9 cellular contexts compared by ENCODE assay signal in the genomic region with DNA sequence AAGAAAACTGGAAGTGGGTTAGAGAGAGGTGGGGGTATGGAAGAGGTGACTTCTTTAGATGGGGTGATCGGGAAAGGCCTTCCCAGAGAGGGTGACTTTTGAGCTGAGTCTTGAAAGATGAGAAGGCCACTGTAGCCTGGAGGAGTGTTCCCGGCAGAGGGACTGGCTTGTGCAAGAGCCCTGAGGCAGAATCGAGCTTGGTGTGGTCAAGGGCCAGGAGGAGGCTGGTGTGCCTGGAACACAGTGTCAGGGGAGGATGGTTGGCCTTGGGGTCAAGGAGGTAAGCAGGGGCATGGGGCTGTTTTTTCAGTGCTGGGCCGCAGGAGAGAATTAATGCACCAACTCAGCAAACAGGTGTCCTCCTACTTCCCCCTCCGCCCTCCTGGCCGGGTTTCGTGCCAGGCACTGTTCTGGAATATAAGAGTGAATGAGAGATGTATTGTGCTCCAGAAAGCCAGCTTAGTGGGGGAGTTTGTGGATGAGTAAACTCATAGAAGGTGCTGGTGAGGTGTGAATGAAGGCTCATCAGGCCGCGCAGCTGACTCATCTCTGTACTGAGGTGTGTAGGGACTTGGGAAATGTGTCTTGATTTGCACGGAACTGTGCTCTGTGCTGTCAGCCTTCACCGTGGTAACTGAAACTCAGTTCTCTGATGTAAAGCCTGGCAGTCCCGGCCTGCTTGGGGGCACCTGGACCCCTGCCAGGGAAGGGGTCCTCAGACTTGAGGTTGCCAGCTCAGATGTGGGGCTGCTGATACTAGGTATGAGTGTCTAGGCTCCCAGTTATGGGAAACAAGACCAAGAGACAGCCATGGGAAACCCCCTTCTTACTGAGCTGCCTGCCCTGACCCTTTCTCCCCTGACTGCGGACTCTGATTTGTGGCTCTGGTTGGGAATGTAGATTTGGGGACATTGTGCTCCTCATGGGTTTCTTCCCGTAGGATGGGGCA. TPM values are rescaled to one million over a fixed set of nuclear protein-coding genes. Genes with fewer than 3 reads are reported as not detected.
A peak's percentile ranks its signal among the peaks of the same experiment; 100 is the strongest.
DNase-seq lines count a peak whose midpoint lies in the region; ATAC-seq and TF ChIP-seq lines count a peak whose summit lies in the region.
"Had no signal": no experiment of that assay in that cellular context is flagged by ENCODE, and none has a peak within 500 bp of the region (broad histone marks: within the 10 kb centered on the region; RNA-seq: fewer than 3 reads in every experiment).

No MANE protein-coding gene starts in this region.

- H3K79me2 ChIP-seq in neural progenitor cell (ENCODE audit: low read depth), result peaks cover 81% of the 10 kb centered on the region

- peak overlapping the region; percentile 14 to 65 (median 42) for H3K4me3 Mint-ChIP-seq in IgD-negative memory B cell
- H3K4me3 Mint-ChIP-seq in nephron progenitor cell, result no peak overlapping the region
- no peak overlapping the region for H3K4me3 Mint-ChIP-seq in neural progenitor cell

- H3K27me3 Mint-ChIP-seq in IgD-negative memory B cell, result no peaks in the 10 kb centered on the region
- H3K27me3 Mint-ChIP-seq in nephron progenitor cell (ENCODE audit: low read depth, poor library complexity), result peaks cover 2% of the 10 kb centered on the region
- H3K27me3 Mint-ChIP-seq in neural progenitor cell (ENCODE audit: insufficient read depth, low read depth), result peaks cover 2% of the 10 kb centered on the region

- H3K36me3 Mint-ChIP-seq in IgD-negative memory B cell, result no peaks in the 10 kb centered on the region
- peaks cover 5% of the 10 kb centered on the region for H3K36me3 Mint-ChIP-seq in nephron progenitor cell (ENCODE audit: low read depth)
- H3K36me3 Mint-ChIP-seq in neural progenitor cell, result no peaks in the 10 kb centered on the region

- peak; percentile 62 for ATAC-seq in GM21447 (IDR thresholded peaks at IDR 0.05; ENCODE audit: unreplicated experiment)

- no peaks in the 10 kb centered on the region; the same call in 1 of the 2 replicates for H4K20me1 ChIP-seq in BLaER1
- H4K20me1 ChIP-seq in neural progenitor cell (ENCODE audit: low read depth), result peaks cover 39% of the 10 kb centered on the region

- TF ChIP-seq CTCF in nephron progenitor cell (IDR thresholded peaks at IDR 0.05), result no peak
- TF ChIP-seq CTCF in neural progenitor cell (IDR thresholded peaks at IDR 0.05), result no peak

- H3K27ac ChIP-seq in BLaER1 (no peak overlapping the region), neural progenitor cell (no peak overlapping the region)

- H3K4me2 ChIP-seq in BLaER1, result peak overlapping the region; percentile 74
- no peak overlapping the region for H3K4me2 ChIP-seq in neural progenitor cell

- no peak overlapping the region for H2AFZ ChIP-seq in neural progenitor cell (replicated peaks)

- H3K27me3 ChIP-seq in BLaER1 (no peaks in the 10 kb centered on the region), neural progenitor cell (no peaks in the 10 kb centered on the region)

- no peaks in the 10 kb centered on the region for H3K36me3 ChIP-seq in BLaER1
- H3K36me3 ChIP-seq in neural progenitor cell, result no peaks in the 10 kb centered on the region

- peaks cover 57% of the 10 kb centered on the region for H3K4me1 ChIP-seq in BLaER1
- peaks cover 18% of the 10 kb centered on the region for H3K4me1 ChIP-seq in neural progenitor cell

- H3K4me1 Mint-ChIP-seq in IgD-negative memory B cell (peaks cover 49 to 61% (median 53%) of the 10 kb centered on the region in 3 donors), nephron progenitor cell (peaks cover 50% of the 10 kb centered on the region), neural progenitor cell (peaks cover 39% of the 10 kb centered on the region)

- H3K9ac ChIP-seq in BLaER1 (no peak overlapping the region), neural progenitor cell (no peak overlapping the region)

- H3K9me3 ChIP-seq in BLaER1 (no peaks in the 10 kb centered on the region), neural progenitor cell (ENCODE audit: low read depth) (no peaks in the 10 kb centered on the region)

- H3K27ac Mint-ChIP-seq in IgD-negative memory B cell (peak overlapping the region; percentile 93 to 99 (median 98)), nephron progenitor cell (peak overlapping the region; percentile 29), neural progenitor cell (no peak overlapping the region)

- H3K9me3 Mint-ChIP-seq in IgD-negative memory B cell (no peaks in the 10 kb centered on the region), nephron progenitor cell (no peaks in the 10 kb centered on the region), neural progenitor cell (no peaks in the 10 kb centered on the region)

- H3K4me3 ChIP-seq in BLaER1 (no peak overlapping the region), neural progenitor cell (no peak overlapping the region)

- DNase-seq in activated T-helper 9 cell treated with anti-CD3 and anti-CD28 coated beads, Interleukin-2, amount 50 U/mL, for 16 hours (ENCODE audit: low read depth), result peak; percentile 77
- no peak for DNase-seq in nephron progenitor cell
- DNase-seq in neural progenitor cell (ENCODE audit: low spot score), result no peak
- no peak for DNase-seq in NCI-H2029 (lab: John Stamatoyannopoulos, UW)
- DNase-seq in NAMALWA (ENCODE audit: low spot score), result no peak
- DNase-seq: DND-41 had no signal

- no peaks in the 10 kb centered on the region for H3F3A ChIP-seq in neural progenitor cell (ENCODE audit: low read depth)

RNA-seq across cellular contexts. Expression of a gene that starts 15.3 kb away (rescaled TPM):
- polyA plus RNA-seq in IgD-negative memory B cell, result 2.1 TPM
- 16.4 and 19.2 TPM in 2 replicates for total RNA-seq in neural progenitor cell (ENCODE audit: low replicate concordance)

Comparison
In these comparisons a context has a peak if more than half of its experiments do, and no peak if none do; other contexts are left out.
1. H3K4me3 Mint-ChIP-seq: peak in IgD-negative memory B cell (4 of 4); none in nephron progenitor cell (single experiment) and neural progenitor cell (single experiment).